8 cellular contexts compared by ENCODE assay signal in genomic region chr6:69796627-69797390, GRCh38. TPM values are rescaled to one million over a fixed set of nuclear protein-coding genes. Genes with fewer than 3 reads are reported as not detected.
A peak's percentile ranks its signal among the peaks of the same experiment; 100 is the strongest.
DNase-seq lines count a peak whose midpoint lies in the region; ATAC-seq and TF ChIP-seq lines count a peak whose summit lies in the region.

LMBRD1 (minus strand) TSS chr6:69797010; CDS start chr6:69796881, 129 bp downstream.

- POLR2A ChIA-PET in naive thymus-derived CD4-positive, alpha-beta T cell (lab: Charles Lee) = interaction anchor here (0.6 to 5.3 kb wide), 10 partner anchors 9 to 871 kb away, joined by 3 to 76 read pairs (median 4); partner anchors contain the start of genes COL19A1 and SMAP1

- peak within 1 kb of the TSS; percentile 74 for H3K9ac ChIP-seq in fibroblast of lung (ENCODE audit: insufficient read depth, low read length)

- no peaks in the 10 kb centered on the region for H3K27me3 Mint-ChIP-seq in activated T-helper 17 cell treated with anti-CD3 and anti-CD28 coated beads, Interleukin-2, amount 50 U/mL, for 72 hours
- H3K27me3 Mint-ChIP-seq in naive thymus-derived CD4-positive, alpha-beta T cell = no peaks in the 10 kb centered on the region
- no peaks in the 10 kb centered on the region for H3K27me3 Mint-ChIP-seq in stimulated activated naive B cell treated with anti-CD40 and anti-IgM and Interleukin-4, amounts not matched to agents 10 μg/mL and 1 μg/mL and 100 μg/mL, for 72 hours

- peak within 1 kb of the TSS; percentile 84 for H3K4me2 ChIP-seq in fibroblast of lung (ENCODE audit: extremely low read depth, insufficient read depth, low read length)

- intact Hi-C loops in naive thymus-derived CD4-positive, alpha-beta T cell (cut with micrococcal nuclease) = loop anchor here (1.0 to 5.0 kb wide), 13 partner anchors 13 to 1492 kb away; partner anchors contain the start of genes FAM135A (in 2 of the 2), SMAP1 (in 2 of the 2), COL19A1 (in 1 of the 2) and OGFRL1 (in 1 of the 2)

- H3K36me3 Mint-ChIP-seq in activated T-helper 17 cell treated with anti-CD3 and anti-CD28 coated beads, Interleukin-2, amount 50 U/mL, for 72 hours (ENCODE audit: low read depth) = peaks cover 5% of the 10 kb centered on the region
- H3K36me3 Mint-ChIP-seq in naive thymus-derived CD4-positive, alpha-beta T cell = peaks cover 0 to 8% (median 4%) of the 10 kb centered on the region in 5 donors
- peaks cover 23 to 29% of the 10 kb centered on the region in 2 donors for H3K36me3 Mint-ChIP-seq in stimulated activated naive B cell treated with anti-CD40 and anti-IgM and Interleukin-4, amounts not matched to agents 10 μg/mL and 1 μg/mL and 100 μg/mL, for 72 hours

- H3K9me3 Mint-ChIP-seq in activated T-helper 17 cell treated with anti-CD3 and anti-CD28 coated beads, Interleukin-2, amount 50 U/mL, for 72 hours = no peaks in the 10 kb centered on the region
- peaks cover 0 to 5% (median 0%) of the 10 kb centered on the region in 11 donors for H3K9me3 Mint-ChIP-seq in naive thymus-derived CD4-positive, alpha-beta T cell
- no peaks in the 10 kb centered on the region for H3K9me3 Mint-ChIP-seq in stimulated activated naive B cell treated with anti-CD40 and anti-IgM and Interleukin-4, amounts not matched to agents 10 μg/mL and 1 μg/mL and 100 μg/mL, for 72 hours

- H3K4me1 ChIP-seq in fibroblast of lung (ENCODE audit: control insufficient read depth, extremely low read depth, insufficient read depth, low read length) = peaks cover 2% of the 10 kb centered on the region
- H3K4me1 ChIP-seq in naive thymus-derived CD4-positive, alpha-beta T cell (ENCODE audit: control insufficient read depth in 2 of 2, insufficient read depth in 2 of 2, low read length in 2 of 2) = peaks cover 9 to 13% of the 10 kb centered on the region in 2 donors

- H3K27ac ChIP-seq in fibroblast of lung (ENCODE audit: insufficient read depth, low read length) = peak within 1 kb of the TSS; percentile 77
- H3K27ac ChIP-seq in naive thymus-derived CD4-positive, alpha-beta T cell (ENCODE audit: low read depth, low read length) = peak within 1 kb of the TSS; percentile 96

- CTCF ChIA-PET in naive thymus-derived CD4-positive, alpha-beta T cell (lab: Charles Lee) = interaction anchor here (0.6 to 2.1 kb wide), 9 partner anchors 9 to 71 kb away, joined by 3 to 16 read pairs (median 4); no protein-coding TSS in a partner anchor

- peak within 1 kb of the TSS; percentile 91 for H2AFZ ChIP-seq in fibroblast of lung (ENCODE audit: low read length)

- ATAC-seq in activated T-helper 17 cell treated with anti-CD3 and anti-CD28 coated beads, Interleukin-2, amount 50 U/mL, for 72 hours (replicated peaks) = peak; percentile 97
- ATAC-seq in naive thymus-derived CD4-positive, alpha-beta T cell = peak; percentile 95
- peak; percentile 90 to 91 for ATAC-seq in stimulated activated naive B cell treated with anti-CD40 and anti-IgM and Interleukin-4, amounts not matched to agents 10 μg/mL and 1 μg/mL and 100 μg/mL, for 72 hours (replicated peaks)

- H3K4me3 ChIP-seq in fibroblast of lung (replicated peaks in 1 of 4; ENCODE audit: control extremely low read depth in 1 of 4, insufficient read depth in 1 of 4, low read depth in 3 of 4, low read length in 4 of 4) = peak within 1 kb of the TSS; percentile 71 to 94 (median 78)
- H3K4me3 ChIP-seq in naive thymus-derived CD4-positive, alpha-beta T cell (ENCODE audit: low read length) = peak within 1 kb of the TSS; percentile 62

- no peaks in the 10 kb centered on the region for H3K27me3 ChIP-seq in fibroblast of lung (ENCODE audit: control insufficient read depth, insufficient read depth, low read length)
- H3K27me3 ChIP-seq in naive thymus-derived CD4-positive, alpha-beta T cell (ENCODE audit: control insufficient read depth in 2 of 2, insufficient read depth in 2 of 2, low read length in 2 of 2) = no peaks in the 10 kb centered on the region

- no peaks in the 10 kb centered on the region for H3K9me3 ChIP-seq in fibroblast of lung (ENCODE audit: control insufficient read depth, insufficient read depth, low read depth, low read length)
- no peaks in the 10 kb centered on the region for H3K9me3 ChIP-seq in naive thymus-derived CD4-positive, alpha-beta T cell (ENCODE audit: control insufficient read depth in 2 of 3, low read length in 3 of 3)

- H3K4me1 Mint-ChIP-seq in activated T-helper 17 cell treated with anti-CD3 and anti-CD28 coated beads, Interleukin-2, amount 50 U/mL, for 72 hours = peaks cover 21% of the 10 kb centered on the region
- H3K4me1 Mint-ChIP-seq in naive thymus-derived CD4-positive, alpha-beta T cell = peaks cover 27 to 60% (median 50%) of the 10 kb centered on the region in 7 donors
- peaks cover 23 to 38% of the 10 kb centered on the region in 2 donors for H3K4me1 Mint-ChIP-seq in stimulated activated naive B cell treated with anti-CD40 and anti-IgM and Interleukin-4, amounts not matched to agents 10 μg/mL and 1 μg/mL and 100 μg/mL, for 72 hours

- no peaks in the 10 kb centered on the region for H3K79me2 ChIP-seq in fibroblast of lung (ENCODE audit: control insufficient read depth, insufficient read depth, low read length)

- no peaks in the 10 kb centered on the region for H4K20me1 ChIP-seq in fibroblast of lung (ENCODE audit: control insufficient read depth, extremely low read depth, insufficient read depth, low read length)

- H3K4me3 Mint-ChIP-seq in activated T-helper 17 cell treated with anti-CD3 and anti-CD28 coated beads, Interleukin-2, amount 50 U/mL, for 72 hours = peak within 1 kb of the TSS; percentile 85
- H3K4me3 Mint-ChIP-seq in naive thymus-derived CD4-positive, alpha-beta T cell = peak within 1 kb of the TSS; percentile 89 to 99 (median 96)
- peak within 1 kb of the TSS; percentile 87 for H3K4me3 Mint-ChIP-seq in stimulated activated naive B cell treated with anti-CD40 and anti-IgM and Interleukin-4, amounts not matched to agents 10 μg/mL and 1 μg/mL and 100 μg/mL, for 72 hours

- DNase-seq in ELF-1 (ENCODE audit: low read depth, low spot score) = peak; percentile 97
- DNase-seq in GOT3 (lab: John Stamatoyannopoulos, UW) = peak; percentile 80
- peak; percentile 99 for DNase-seq in RPMI8226
- peak; percentile 94 to 96 for DNase-seq in fibroblast of lung (ENCODE audit: low read depth in 2 of 2)
- DNase-seq in naive thymus-derived CD4-positive, alpha-beta T cell = peak; percentile 98 to 100 (median 99)
- peak; percentile 99 for DNase-seq in stimulated activated naive B cell treated with anti-CD40 and anti-IgM and Interleukin-4, amounts not matched to agents 10 μg/mL and 1 μg/mL and 100 μg/mL, for 72 hours

- H3K36me3 ChIP-seq in fibroblast of lung (ENCODE audit: control insufficient read depth, insufficient read depth, low read length) = no peaks in the 10 kb centered on the region
- H3K36me3 ChIP-seq in naive thymus-derived CD4-positive, alpha-beta T cell (ENCODE audit: control insufficient read depth in 2 of 3, insufficient read depth in 3 of 3, low read length in 3 of 3) = peaks cover 0 to 5% (median 0%) of the 10 kb centered on the region in 3 experiments

- TF ChIP-seq CTCF in LNCAP (IDR thresholded peaks at IDR 0.05) (peak; percentile 76), fibroblast of lung (conservative IDR thresholded peaks at IDR 0.05 in 1 of 2, IDR thresholded peaks at IDR 0.05 in 1 of 2; ENCODE audit: low read depth in 1 of 2, low read length in 2 of 2) (peak; percentile 49 to 63)

- H3K27ac Mint-ChIP-seq in activated T-helper 17 cell treated with anti-CD3 and anti-CD28 coated beads, Interleukin-2, amount 50 U/mL, for 72 hours = peak within 1 kb of the TSS; percentile 88
- H3K27ac Mint-ChIP-seq in naive thymus-derived CD4-positive, alpha-beta T cell = peak within 1 kb of the TSS; percentile 89 to 100 (median 97)
- peak within 1 kb of the TSS; percentile 96 for H3K27ac Mint-ChIP-seq in stimulated activated naive B cell treated with anti-CD40 and anti-IgM and Interleukin-4, amounts not matched to agents 10 μg/mL and 1 μg/mL and 100 μg/mL, for 72 hours

RNA-seq across cellular contexts. Expression of gene LMBRD1, which starts in this region (rescaled TPM):
- 10 to 100 TPM; 18.4 to 26.1 TPM for total RNA-seq in activated T-helper 17 cell treated with anti-CD3 and anti-CD28 coated beads, Interleukin-2, amount 50 U/mL, for 72 hours
- total RNA-seq in fibroblast of lung = 27.2 and 30.7 TPM in 2 replicates
- 27.2 and 46.5 TPM in 2 replicates for polyA plus RNA-seq in fibroblast of lung
- 17.5 and 29.5 TPM in 2 replicates for polyA plus RNA-seq in fibroblast of lung (2012)
- 2.3 and 2.9 TPM in 2 replicates for polyA minus RNA-seq in fibroblast of lung (ENCODE audit: low replicate concordance)
- total RNA-seq in naive thymus-derived CD4-positive, alpha-beta T cell = 10 to 100 TPM; 27.4 to 49.1 (median 41.7) TPM
- 10 to 100 TPM; 44.7 to 45.5 TPM for polyA plus RNA-seq in naive thymus-derived CD4-positive, alpha-beta T cell

Comparison
In these comparisons a context has a peak if more than half of its experiments do, and no peak if none do; other contexts are left out.
1. Peak in every context shown above with its lines: DNase-seq, ATAC-seq, H3K4me3 ChIP-seq and H3K27ac ChIP-seq.